In the genomic region with DNA sequence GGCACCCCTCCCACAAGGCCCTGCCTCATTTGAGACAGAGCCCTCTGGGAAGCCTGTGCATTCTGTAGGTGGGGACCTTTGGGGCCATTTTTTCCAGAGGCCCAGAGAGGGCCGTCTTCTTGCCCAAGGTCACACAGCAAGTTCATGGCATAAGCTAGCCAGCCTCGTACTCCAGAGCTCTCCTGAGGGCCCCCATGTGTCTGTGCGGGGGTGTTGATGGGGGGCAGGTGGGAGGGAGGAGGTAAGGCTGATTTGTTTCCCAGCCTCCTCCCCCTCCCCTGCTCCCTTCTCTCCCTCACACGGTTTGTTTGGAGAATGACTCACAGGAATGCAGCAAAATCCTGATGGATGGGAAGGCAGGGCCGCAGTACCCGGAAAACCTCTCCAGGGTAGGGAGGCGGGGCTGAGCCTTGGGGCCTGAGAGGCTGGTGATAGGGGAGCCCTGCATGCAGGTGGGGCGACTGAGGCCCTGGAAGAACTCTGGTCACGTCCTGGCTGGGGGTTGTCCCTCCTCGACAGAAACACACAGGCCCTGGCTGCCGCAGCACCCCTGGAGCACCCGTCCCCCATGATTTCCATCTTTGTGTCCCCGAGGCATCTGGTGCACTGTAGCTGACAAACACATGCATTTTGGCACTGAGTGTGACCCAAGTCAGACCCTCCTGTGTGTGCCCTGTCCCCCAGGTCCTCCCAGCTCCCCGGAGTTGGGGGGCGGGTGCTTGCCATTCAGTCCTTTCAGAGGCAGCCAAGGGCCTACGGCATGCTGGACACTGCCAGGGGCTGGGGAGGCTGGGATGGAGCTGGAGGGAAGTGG, we compare ENCODE assay signal across 9 cellular contexts. TPM values are rescaled to one million over a fixed set of nuclear protein-coding genes. Genes with fewer than 3 reads are reported as not detected.
DNase-seq lines count a peak whose midpoint lies in the region; FAIRE-seq and TF ChIP-seq lines count a peak whose summit lies in the region.
"Had no signal": no experiment of that assay in that cellular context is flagged by ENCODE, and none has a peak within 500 bp of the region (broad histone marks: within the 10 kb centered on the region; RNA-seq: fewer than 3 reads in every experiment).

No MANE protein-coding gene starts in this region.

- no peaks in the 10 kb centered on the region for H3K36me3 Mint-ChIP-seq in activated CD4-positive, alpha-beta memory T cell treated with anti-CD3 and anti-CD28 coated beads for 36 hours

- no peak overlapping the region for H3K27ac Mint-ChIP-seq in activated CD4-positive, alpha-beta memory T cell treated with anti-CD3 and anti-CD28 coated beads for 36 hours

- H3K27me3 ChIP-seq in mucosa of rectum (ENCODE audit: control insufficient read depth in 2 of 2, insufficient read depth in 2 of 2, low read length in 2 of 2) = no peaks in the 10 kb centered on the region

- peaks cover 18 to 24% of the 10 kb centered on the region in 2 donors for H3K4me1 ChIP-seq in mucosa of rectum (ENCODE audit: control insufficient read depth in 2 of 2, insufficient read depth in 2 of 2, low read length in 2 of 2)

- TF ChIP-seq EP300 in Ishikawa (IDR thresholded peaks at IDR 0.05; ENCODE audit: borderline replicate concordance) = peak; percentile 50; the same call in 1 of the 2 replicates

- H3K27ac ChIP-seq in mucosa of rectum (ENCODE audit: low read depth in 2 of 2, low read length in 2 of 2) = peak overlapping the region; percentile 20 to 67

- DNase-seq in AG04449 (ENCODE audit: low read depth, low spot score) (peak; percentile 67), dedifferentiated amniotic fluid mesenchymal stem cell (ENCODE audit: extremely low spot score) (peak; percentile 83), GM12891 (ENCODE audit: insufficient read length, low spot score) (no peak), GF-D8 (lab: John Stamatoyannopoulos, UW) (no peak), NK-92 (lab: John Stamatoyannopoulos, UW; ENCODE audit: unreplicated experiment) (no peak)
- DNase-seq in activated CD4-positive, alpha-beta memory T cell treated with anti-CD3 and anti-CD28 coated beads for 36 hours = no peak

- peak; percentile 22; the same call in 1 of the 2 replicates for TF ChIP-seq RAD21 in Ishikawa (IDR thresholded peaks at IDR 0.05; ENCODE audit: low read depth)

- FAIRE-seq in GM12891 (lab: Jason Lieb, UNC) = no peak
- FAIRE-seq: TTC549 had no signal

- no peaks in the 10 kb centered on the region for H3K36me3 ChIP-seq in mucosa of rectum (ENCODE audit: control insufficient read depth in 2 of 2, insufficient read depth in 2 of 2, low read length in 2 of 2)

- CTCF ChIA-PET in AG04449 (lab: Yijun Ruan, JAX) = interaction anchor here (1.2 kb wide), 1 partner anchor 30 kb away, joined by 4 read pairs; the partner anchor contains the start of gene RAI1
- CTCF ChIA-PET in activated CD4-positive, alpha-beta memory T cell treated with anti-CD3 and anti-CD28 coated beads for 36 hours (lab: Charles Lee) = no interaction called here

- intact Hi-C loops in activated CD4-positive, alpha-beta memory T cell treated with anti-CD3 and anti-CD28 coated beads for 36 hours (cut with micrococcal nuclease) = no loop called here

- TF ChIP-seq POLR2A in GM12891 (IDR thresholded peaks at IDR 0.05; ENCODE audit: low read depth, low read length) = no peak

- H3K27me3 Mint-ChIP-seq in activated CD4-positive, alpha-beta memory T cell treated with anti-CD3 and anti-CD28 coated beads for 36 hours = no peaks in the 10 kb centered on the region

- peak overlapping the region in 1 of 2 donors; percentile 6 for H3K9ac ChIP-seq in mucosa of rectum (ENCODE audit: low read depth in 1 of 2, low read length in 2 of 2)

- POLR2A ChIA-PET in AG04449 (lab: Yijun Ruan, JAX) = interaction anchor here (0.6 kb wide), 1 partner anchor 20 kb away, joined by 3 read pairs; no protein-coding TSS in a partner anchor
- POLR2A ChIA-PET in activated CD4-positive, alpha-beta memory T cell treated with anti-CD3 and anti-CD28 coated beads for 36 hours (lab: Charles Lee) = no interaction called here

- no peak for TF ChIP-seq CTCF in AG04449 (IDR thresholded peaks at IDR 0.05; ENCODE audit: insufficient read depth, low read length, missing control alignments)

- H3K9me3 ChIP-seq in mucosa of rectum (ENCODE audit: control insufficient read depth in 2 of 2, low read length in 2 of 2) = no peaks in the 10 kb centered on the region

- no peaks in the 10 kb centered on the region for H3K9me3 Mint-ChIP-seq in activated CD4-positive, alpha-beta memory T cell treated with anti-CD3 and anti-CD28 coated beads for 36 hours

- H3K4me1 Mint-ChIP-seq in activated CD4-positive, alpha-beta memory T cell treated with anti-CD3 and anti-CD28 coated beads for 36 hours (ENCODE audit: low read depth) = peaks cover 7% of the 10 kb centered on the region

- no peak overlapping the region for H3K4me3 Mint-ChIP-seq in activated CD4-positive, alpha-beta memory T cell treated with anti-CD3 and anti-CD28 coated beads for 36 hours

- H3K4me3 ChIP-seq in AG04449 (ENCODE audit: low read depth, low read length) (no peak overlapping the region), mucosa of rectum (ENCODE audit: low read length in 2 of 2) (no peak overlapping the region)

TF ChIP-seq in Ishikawa, 13 proteins besides CTCF, POLR2A, EP300 and RAD21 (continues in another document):
- peak; percentile 38; the same call in 1 of the 2 replicates for TF ChIP-seq TCF12 (IDR thresholded peaks at IDR 0.05; ENCODE audit: low read depth)
- TF ChIP-seq CEBPB (IDR thresholded peaks at IDR 0.05) = no peak
- TF ChIP-seq EGR1 (IDR thresholded peaks at IDR 0.05) = peak; percentile 81
- TF ChIP-seq, protein P1, sequence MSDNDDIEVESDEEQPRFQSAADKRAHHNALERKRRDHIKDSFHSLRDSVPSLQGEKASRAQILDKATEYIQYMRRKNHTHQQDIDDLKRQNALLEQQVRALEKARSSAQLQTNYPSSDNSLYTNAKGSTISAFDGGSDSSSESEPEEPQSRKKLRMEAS (IDR thresholded peaks at IDR 0.05) = peak; percentile 47; the same call in 1 of the 2 replicates
- no peak for TF ChIP-seq CREB1 (IDR thresholded peaks at IDR 0.05; ENCODE audit: low read depth)
- peak; percentile 91 for TF ChIP-seq TEAD4 (IDR thresholded peaks at IDR 0.05)
- no peak for TF ChIP-seq ZBTB7A (IDR thresholded peaks at IDR 0.05; ENCODE audit: low read depth)
- TF ChIP-seq, protein P2, sequence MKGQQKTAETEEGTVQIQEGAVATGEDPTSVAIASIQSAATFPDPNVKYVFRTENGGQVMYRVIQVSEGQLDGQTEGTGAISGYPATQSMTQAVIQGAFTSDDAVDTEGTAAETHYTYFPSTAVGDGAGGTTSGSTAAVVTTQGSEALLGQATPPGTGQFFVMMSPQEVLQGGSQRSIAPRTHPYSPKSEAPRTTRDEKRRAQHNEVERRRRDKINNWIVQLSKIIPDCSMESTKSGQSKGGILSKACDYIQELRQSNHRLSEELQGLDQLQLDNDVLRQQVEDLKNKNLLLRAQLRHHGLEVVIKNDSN (IDR thresholded peaks at IDR 0.05) = no peak
- TF ChIP-seq NFIC (IDR thresholded peaks at IDR 0.05) = no peak

TF ChIP-seq in GM12891, 5 proteins besides CTCF, POLR2A, EP300 and RAD21:
- TF ChIP-seq TAF1 (IDR thresholded peaks at IDR 0.05; ENCODE audit: low read depth, low read length) = no peak
- TF ChIP-seq POU2F2 (IDR thresholded peaks at IDR 0.05; ENCODE audit: low read depth, low read length) = no peak
- TF ChIP-seq PAX5 (IDR thresholded peaks at IDR 0.05; ENCODE audit: insufficient read depth, low read length, severe bottlenecking) = no peak
- no peak for TF ChIP-seq SPI1 (IDR thresholded peaks at IDR 0.05; ENCODE audit: low read depth, low read length)
- no peak for TF ChIP-seq POLR2AphosphoS5 (IDR thresholded peaks at IDR 0.05; ENCODE audit: low read depth, low read length)

RNA-seq across cellular contexts. Expression of gene RAI1, which starts 29.7 kb away (rescaled TPM):
- 7.1 TPM for polyA plus RNA-seq in GM12891 (2012; ENCODE audit: low read depth, missing spikeins)
- total RNA-seq in activated CD4-positive, alpha-beta memory T cell treated with anti-CD3 and anti-CD28 coated beads for 36 hours = 10 to 100 TPM; 10.5 to 11.0 TPM

Comparison
In these comparisons a context has a peak if more than half of its experiments do, and no peak if none do; other contexts are left out.
1. DNase-seq: peak in AG04449 (single experiment) and dedifferentiated amniotic fluid mesenchymal stem cell (single experiment); none in GM12891 (single experiment), GF-D8 (single experiment), NK-92 (single experiment) and activated CD4-positive, alpha-beta memory T cell treated with anti-CD3 and anti-CD28 coated beads for 36 hours (single experiment).